In genomic region chr3:38834110-38834509, GRCh38 we compare ENCODE assay signal across 8 cellular contexts. TPM values are rescaled to one million over a fixed set of nuclear protein-coding genes. Genes with fewer than 3 reads are reported as not detected.
DNase-seq lines count a peak whose midpoint lies in the region; ATAC-seq and TF ChIP-seq lines count a peak whose summit lies in the region.

No MANE protein-coding gene starts in this region.

- no peak overlapping the region for H3K27ac ChIP-seq in breast epithelium

- H3K4me3 ChIP-seq in breast epithelium: no peak overlapping the region

- in situ Hi-C loops in SK-MEL-5 (cut with HindIII; ENCODE audit: low pct_unique_long_range_greater_than_20kb, low sequenced_read_pairs): no loop called here

- H3K27me3 ChIP-seq in breast epithelium: no peaks in the 10 kb centered on the region

- no peaks in the 10 kb centered on the region for H3K4me1 ChIP-seq in breast epithelium

- TF ChIP-seq POLR2A in breast epithelium (IDR thresholded peaks at IDR 0.05): no peak

- intact Hi-C loops in MCF 10A (cut with micrococcal nuclease) (no loop called here), breast epithelium (cut with DNase I; ENCODE audit: low total_unique reads) (no loop called here)

- no peaks in the 10 kb centered on the region for H3K36me3 ChIP-seq in breast epithelium

- no peak for ATAC-seq in GM19324 (IDR thresholded peaks at IDR 0.05; ENCODE audit: low FRiP score, unreplicated experiment)

- no TSS peak for BruUV-seq in MCF 10A (replicated peaks; lab: Mats Ljungman, UMichigan)

- peaks cover 10% of the 10 kb centered on the region for H3K4me1 Mint-ChIP-seq in MCF 10A (ENCODE audit: insufficient read depth, unreplicated experiment)
- H3K4me1 Mint-ChIP-seq in endothelial cell (ENCODE audit: unreplicated experiment): peaks cover 38% of the 10 kb centered on the region
- peaks cover 7% of the 10 kb centered on the region for H3K4me1 Mint-ChIP-seq in nephron

- no peaks in the 10 kb centered on the region for H3K9me3 Mint-ChIP-seq in MCF 10A (ENCODE audit: unreplicated experiment)
- H3K9me3 Mint-ChIP-seq in endothelial cell (ENCODE audit: unreplicated experiment): no peaks in the 10 kb centered on the region
- no peaks in the 10 kb centered on the region for H3K9me3 Mint-ChIP-seq in nephron

- H3K9me3 ChIP-seq in breast epithelium: no peaks in the 10 kb centered on the region

- peak; percentile 69 for DNase-seq in MCF 10A (ENCODE audit: unreplicated experiment)
- no peak for DNase-seq in breast epithelium (ENCODE audit: low spot score in 2 of 2)
- peak; percentile 58 for DNase-seq in SK-MEL-5 (ENCODE audit: low read depth, low spot score)
- DNase-seq in endothelial cell (ENCODE audit: low spot score): peak; percentile 41
- DNase-seq in NCI-H1048 (lab: John Stamatoyannopoulos, UW): no peak
- no peak for DNase-seq in occipital lobe (lab: John Stamatoyannopoulos, UW)

- H3K27me3 Mint-ChIP-seq in MCF 10A (ENCODE audit: insufficient read depth, unreplicated experiment) (peaks cover 16% of the 10 kb centered on the region), endothelial cell (ENCODE audit: unreplicated experiment) (peaks cover 3% of the 10 kb centered on the region), nephron (ENCODE audit: low read depth) (peaks cover 27% of the 10 kb centered on the region)

- H3K27ac Mint-ChIP-seq in MCF 10A (ENCODE audit: low read depth, unreplicated experiment): no peak overlapping the region
- H3K27ac Mint-ChIP-seq in endothelial cell (ENCODE audit: unreplicated experiment): peak overlapping the region; percentile 96
- peak overlapping the region; percentile 2 to 63 (median 24) for H3K27ac Mint-ChIP-seq in nephron

- TF ChIP-seq CTCF in MCF 10A (IDR thresholded peaks at IDR 0.05; ENCODE audit: unreplicated experiment) (no peak), breast epithelium (IDR thresholded peaks at IDR 0.05) (no peak), endothelial cell (IDR thresholded peaks at IDR 0.05; ENCODE audit: unreplicated experiment) (no peak), nephron (IDR thresholded peaks at IDR 0.05; ENCODE audit: unreplicated experiment in 3 of 3) (no peak)

- H3K36me3 Mint-ChIP-seq in MCF 10A (ENCODE audit: insufficient read depth, unreplicated experiment): no peaks in the 10 kb centered on the region
- H3K36me3 Mint-ChIP-seq in endothelial cell (ENCODE audit: low read depth, unreplicated experiment): no peaks in the 10 kb centered on the region
- no peaks in the 10 kb centered on the region for H3K36me3 Mint-ChIP-seq in nephron (ENCODE audit: low read depth)

- POLR2A ChIA-PET in MCF 10A (lab: Yijun Ruan, JAX): interaction anchor here (0.7 kb wide), 1 partner anchor 411 kb away, joined by 4 read pairs; no protein-coding TSS in a partner anchor

- CTCF ChIA-PET in MCF 10A (lab: Yijun Ruan, JAX): interaction anchor here (1.0 to 1.6 kb wide), 2 partner anchors 10 to 13 kb away, joined by 3 to 6 read pairs; no protein-coding TSS in a partner anchor

- H3K4me3 Mint-ChIP-seq in MCF 10A (ENCODE audit: unreplicated experiment): no peak overlapping the region
- no peak overlapping the region for H3K4me3 Mint-ChIP-seq in endothelial cell (ENCODE audit: unreplicated experiment)
- H3K4me3 Mint-ChIP-seq in nephron: no peak overlapping the region

RNA-seq across cellular contexts. Expression of gene SCN10A, which starts 18.1 kb away (rescaled TPM):
- total RNA-seq in MCF 10A (2022) (not detected in 2 replicates), breast epithelium (not detected), endothelial cell (ENCODE audit: unreplicated experiment) (not detected), occipital lobe (not detected)
- not detected in 2 replicates for total RNA-seq in SK-MEL-5 (2014; rRNA removed; shearing (Covaris generic))
- polyA plus RNA-seq in SK-MEL-5 (2015; cell fraction: cytosol; rRNA removed): not detected in 2 replicates
- polyA plus RNA-seq in SK-MEL-5 (2015; cell fraction: nucleus; rRNA removed): not detected in 2 replicates

Comparison
In these comparisons a context has a peak if more than half of its experiments do, and no peak if none do; other contexts are left out.
1. DNase-seq: peak in MCF 10A (single experiment), SK-MEL-5 (single experiment) and endothelial cell (single experiment); none in breast epithelium (0 of 2), NCI-H1048 (single experiment) and occipital lobe (single experiment).